8 cellular contexts compared by ENCODE assay signal in the genomic region with DNA sequence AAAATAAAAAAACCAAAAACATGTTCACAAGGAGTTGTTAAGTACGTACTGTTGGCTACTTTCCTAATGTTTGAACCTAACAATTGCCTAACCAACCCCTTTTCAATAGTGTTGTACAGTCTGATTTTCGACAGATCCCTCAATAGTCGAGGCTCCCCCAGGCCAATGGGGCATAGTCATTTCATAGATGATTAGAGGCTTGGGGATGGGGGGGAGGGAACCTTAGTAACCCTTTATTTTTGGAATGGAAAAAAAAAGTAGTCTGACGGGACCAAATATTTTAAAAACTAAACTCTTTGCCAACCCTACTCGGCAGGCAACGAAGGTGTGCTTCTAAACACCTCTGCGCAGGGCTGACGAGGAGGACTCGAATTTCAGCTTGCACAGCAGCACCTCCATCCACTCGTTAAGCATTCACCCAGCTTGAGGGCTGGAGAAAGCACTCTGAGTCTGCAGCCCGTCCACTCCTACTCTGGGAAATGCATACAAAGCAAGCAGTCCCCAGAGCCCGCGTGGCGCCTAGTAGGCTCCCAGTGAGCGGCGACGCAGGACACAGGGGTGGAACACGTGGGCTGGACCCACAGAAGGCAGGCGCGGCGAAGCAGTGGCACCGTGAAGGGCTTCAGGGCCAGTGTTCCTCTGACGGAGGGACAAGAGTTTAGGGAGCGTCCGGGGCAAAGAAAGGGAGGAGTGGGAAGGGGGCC. TPM values are rescaled to one million over a fixed set of nuclear protein-coding genes. Genes with fewer than 3 reads are reported as not detected.
DNase-seq lines count a peak whose midpoint lies in the region; ATAC-seq and TF ChIP-seq lines count a peak whose summit lies in the region.

No MANE protein-coding gene starts in this region.

- H3K4me1 ChIP-seq in esophagus squamous epithelium (peaks cover 0 to 20% (median 11%) of the 10 kb centered on the region in 3 donors), muscle layer of duodenum (ENCODE audit: control insufficient read depth in 1 of 2, insufficient read depth in 2 of 2, low read length in 2 of 2) (peaks cover 5 to 7% of the 10 kb centered on the region in 2 donors)

- peak overlapping the region; percentile 24 to 86 (median 76) for H3K27ac Mint-ChIP-seq in CD14-positive monocyte

- peaks cover 2 to 7% (median 2%) of the 10 kb centered on the region in 3 donors for H3K27me3 Mint-ChIP-seq in CD14-positive monocyte (ENCODE audit: low read depth in 3 of 3)

- peaks cover 24% of the 10 kb centered on the region for H3K4me1 Mint-ChIP-seq in CD14-positive monocyte

- DNase-seq in CD14-positive monocyte (ENCODE audit: low spot score) (peak; percentile 48), NCI-H524 (lab: John Stamatoyannopoulos, UW) (peak; percentile 29 to 65), activated T-cell treated with anti-CD3 and anti-CD28 coated beads for 24 hours (ENCODE audit: low read depth) (peak; percentile 35), esophagus squamous epithelium (lab: John Stamatoyannopoulos, UW) (no peak)
- peak; percentile 43 for DNase-seq in stimulated activated naive CD4-positive, alpha-beta T cell treated with Interleukin-2 at 50 U/mL for 16 hours (lab: John Stamatoyannopoulos, UW)

- H3K27ac ChIP-seq in esophagus squamous epithelium (peak overlapping the region; percentile 84 to 96 (median 90)), muscle layer of duodenum (ENCODE audit: low read length) (peak overlapping the region; percentile 72)

- H3K27me3 ChIP-seq in esophagus squamous epithelium (no peaks in the 10 kb centered on the region), muscle layer of duodenum (ENCODE audit: low read depth, low read length) (no peaks in the 10 kb centered on the region)

- WGBS in esophagus squamous epithelium, 2 donors, result 7 to 23% methylated on average over 14 to 22 of the region's 25 CpGs

- no peak for TF ChIP-seq CTCF in CD14-positive monocyte (IDR thresholded peaks at IDR 0.05)
- no peak for TF ChIP-seq CTCF in esophagus squamous epithelium (IDR thresholded peaks at IDR 0.05)

- peaks cover 0 to 3% of the 10 kb centered on the region in 2 donors for H3K36me3 Mint-ChIP-seq in CD14-positive monocyte

- H3K9me3 ChIP-seq in esophagus squamous epithelium (no peaks in the 10 kb centered on the region), muscle layer of duodenum (ENCODE audit: control insufficient read depth in 1 of 2, low read length in 2 of 2) (no peaks in the 10 kb centered on the region)

- H3K4me3 Mint-ChIP-seq in CD14-positive monocyte, result peak overlapping the region; percentile 93 to 97

- TF ChIP-seq POLR2A in esophagus squamous epithelium (IDR thresholded peaks at IDR 0.05), result no peak

- no peaks in the 10 kb centered on the region for H3K9me3 Mint-ChIP-seq in CD14-positive monocyte

- H3K36me3 ChIP-seq in esophagus squamous epithelium (peaks cover 0 to 10% (median 0%) of the 10 kb centered on the region in 3 donors), muscle layer of duodenum (ENCODE audit: control insufficient read depth in 1 of 2, insufficient read depth in 2 of 2, low read length in 2 of 2) (no peaks in the 10 kb centered on the region)

- ATAC-seq in GM19395 (IDR thresholded peaks at IDR 0.05; ENCODE audit: unreplicated experiment) (peak; percentile 46), HG03442 (IDR thresholded peaks at IDR 0.05; ENCODE audit: unreplicated experiment) (peak; percentile 47)

- peak overlapping the region; percentile 65 to 91 (median 88) for H3K4me3 ChIP-seq in esophagus squamous epithelium
- peak overlapping the region; percentile 81 to 91 for H3K4me3 ChIP-seq in muscle layer of duodenum (ENCODE audit: low read depth in 1 of 2, low read length in 2 of 2)

- intact Hi-C loops in CD14-positive monocyte (cut with micrococcal nuclease), result no loop called here
- intact Hi-C loops in esophagus squamous epithelium (cut with DNase I), result loop anchor here (10.0 kb wide), 1 partner anchor 536 kb away; no protein-coding TSS in a partner anchor

RNA-seq across cellular contexts. Expression of a gene that starts 0.9 kb away (rescaled TPM):
- polyA plus RNA-seq in CD14-positive monocyte, result 1 to 10 TPM; 1.3 to 1.6 TPM
- 10 to 100 TPM in 3 of 4 donors, 1 to 10 TPM in 1; 9.6 to 33.0 (median 23.1) TPM for total RNA-seq in esophagus squamous epithelium

RNA-seq across cellular contexts. Expression of a gene that starts 10.8 kb away (rescaled TPM):
- 1 to 10 TPM; 3.2 to 5.2 TPM for polyA plus RNA-seq in CD14-positive monocyte
- 10 to 100 TPM in 3 of 4 donors, 1 to 10 TPM in 1; 7.8 to 17.1 (median 16.1) TPM for total RNA-seq in esophagus squamous epithelium
